ENCODE assay signal across 24 cellular contexts in the genomic region with DNA sequence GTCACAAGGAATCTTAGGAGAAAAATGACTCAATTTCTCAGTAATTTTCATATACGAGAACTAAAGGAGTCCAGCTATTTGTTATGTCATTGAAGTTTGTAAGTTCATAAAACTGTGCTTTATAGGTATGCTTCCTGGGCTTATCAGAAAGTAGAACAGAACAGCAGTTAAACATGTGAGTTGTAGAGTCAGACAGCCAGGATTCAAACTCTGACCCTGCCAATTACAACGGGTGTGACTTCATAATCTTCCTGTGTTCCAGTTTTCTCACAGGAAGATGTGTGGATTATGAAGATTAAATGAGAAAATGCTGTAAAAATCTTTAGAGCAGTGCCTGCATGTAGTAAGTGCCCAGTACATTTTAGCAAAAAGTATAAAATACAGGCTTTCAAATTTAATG.
"Had no signal": no experiment of that assay in that cellular context is flagged by ENCODE, and none has a peak within 500 bp of the region (broad histone marks: within the 10 kb centered on the region; RNA-seq: fewer than 3 reads in every experiment).

No MANE protein-coding gene starts in this region.

- H3K27ac ChIP-seq: ascending aorta, body of pancreas had no signal

- ATAC-seq: activated CD8-positive, alpha-beta memory T cell treated with anti-CD3 and anti-CD28 coated beads, Interleukin-2, amount 10 ng/mL, durations not matched to agents 7 days and 5 days; activated naive CD4-positive, alpha-beta T cell treated with anti-CD3 and anti-CD28 coated beads, Interleukin-2, amount 50 U/mL, for 72 hours; activated naive CD8-positive, alpha-beta T cell treated with anti-CD3 and anti-CD28 coated beads, Interleukin-2, amount 50 U/mL, for 24 hours; body of pancreas; T-helper 17 cell had no signal

- H3K27me3 ChIP-seq: ascending aorta, body of pancreas, MG63 had no signal

- FAIRE-seq: bronchial epithelial cell had no signal

- H3K9me3 ChIP-seq: ascending aorta, body of pancreas, MG63 had no signal

- H3K4me3 ChIP-seq: ascending aorta, body of pancreas, MG63 had no signal

- DNase-seq: activated B cell treated with CpG ODN at 0.5 μM for 24 hours; activated CD4-positive, alpha-beta T cell treated with anti-CD3 and anti-CD28 coated beads for 1 hour; activated CD4-positive, alpha-beta T cell treated with anti-CD3 and anti-CD28 coated beads, Interleukin-2, amount 10 ng/mL, durations not matched to agents 24 days and 14 days; activated CD4-positive, alpha-beta T cell treated with anti-CD3 and anti-CD28 coated beads, Interleukin-2, amount 50 U/mL, for 48 hours; activated CD8-positive, alpha-beta memory T cell treated with anti-CD3 and anti-CD28 coated beads, Interleukin-2, amount 10 ng/mL, durations not matched to agents 7 days and 5 days; activated effector memory CD4-positive, alpha-beta T cell treated with Interleukin-2 at 50 U/mL for 16 hours; activated naive CD4-positive, alpha-beta T cell; activated naive CD8-positive, alpha-beta T cell treated with anti-CD3 and anti-CD28 coated beads, Interleukin-2, amount 50 U/mL, for 24 hours; activated T-cell treated with anti-CD3 and anti-CD28 coated beads, Interleukin-2, amount 50 U/mL, for 24 hours; amniotic stem cell; body of pancreas; MG63; NCI-H1105; NCI-H1436; NCI-H1694 treated with DMSO at 0.1 percent for 48 hours; NCI-H510A treated with DMSO at 0.1 percent for 48 hours; NK-92 treated with Interleukin-12 subunit alpha and Interleukin-12 subunit beta, amount 100 ng/mL, for 24 hours; PC-3; SIG-M5; T-helper 17 cell; T-helper 9 cell had no signal

- H3K36me3 ChIP-seq: ascending aorta, MG63 had no signal

- H3K4me1 ChIP-seq: ascending aorta, body of pancreas had no signal
